Comparison of ENCODE assay signal across 29 cellular contexts in the genomic region with DNA sequence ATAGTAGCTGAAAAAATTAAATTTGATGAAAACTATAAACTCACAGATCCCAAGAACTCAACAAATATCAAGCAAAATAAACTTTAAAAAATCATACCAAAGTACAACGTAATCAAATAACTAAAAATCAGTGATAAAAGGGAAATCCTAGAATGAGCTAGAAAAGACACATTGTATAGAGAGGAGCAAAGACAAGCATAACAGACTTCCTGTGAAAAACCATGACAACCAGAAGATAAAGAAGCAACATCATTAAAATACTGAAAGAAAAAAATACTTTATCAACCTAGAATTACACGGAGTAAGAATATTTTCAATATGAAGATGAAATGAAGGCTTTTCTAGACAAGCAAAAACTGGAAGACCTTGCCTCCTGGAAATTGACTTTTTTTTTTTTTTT. TPM values are rescaled to one million over a fixed set of nuclear protein-coding genes. Genes with fewer than 3 reads are reported as not detected.
"Had no signal": no experiment of that assay in that cellular context is flagged by ENCODE, and none has a peak within 500 bp of the region (broad histone marks: within the 10 kb centered on the region; RNA-seq: fewer than 3 reads in every experiment).

No MANE protein-coding gene starts in this region.

- H3K4me3 Mint-ChIP-seq: activated CD4-positive, alpha-beta memory T cell treated with anti-CD3 and anti-CD28 coated beads for 36 hours; activated CD4-positive, alpha-beta T cell treated with anti-CD3 and anti-CD28 coated beads for 36 hours; activated naive CD8-positive, alpha-beta T cell treated with anti-CD3 and anti-CD28 coated beads for 36 hours; effector memory CD8-positive, alpha-beta T cell; mesothelial cell of epicardium; natural killer cell had no signal

- H3K27ac Mint-ChIP-seq: activated CD4-positive, alpha-beta memory T cell treated with anti-CD3 and anti-CD28 coated beads for 36 hours; activated CD4-positive, alpha-beta T cell treated with anti-CD3 and anti-CD28 coated beads for 36 hours; activated naive CD8-positive, alpha-beta T cell treated with anti-CD3 and anti-CD28 coated beads for 36 hours; effector memory CD8-positive, alpha-beta T cell; mesothelial cell of epicardium; natural killer cell had no signal

- H3K36me3 ChIP-seq: breast epithelium, colonic mucosa, esophagus squamous epithelium, gastroesophageal sphincter, heart right ventricle, left lung, sigmoid colon, upper lobe of left lung had no signal

- ATAC-seq: activated CD4-positive, alpha-beta T cell treated with anti-CD3 and anti-CD28 coated beads for 36 hours; effector memory CD8-positive, alpha-beta T cell; gastroesophageal sphincter; heart right ventricle; natural killer cell had no signal

- H3K9me3 Mint-ChIP-seq: activated CD4-positive, alpha-beta memory T cell treated with anti-CD3 and anti-CD28 coated beads for 36 hours; effector memory CD8-positive, alpha-beta T cell; natural killer cell had no signal

- H3K4me1 Mint-ChIP-seq: activated CD4-positive, alpha-beta T cell treated with anti-CD3 and anti-CD28 coated beads for 36 hours; natural killer cell had no signal

- H3K4me3 ChIP-seq: colonic mucosa, dorsolateral prefrontal cortex, gastroesophageal sphincter, heart right ventricle, left lung, lung, sigmoid colon, smooth muscle cell, upper lobe of left lung had no signal

- H3K27me3 ChIP-seq: breast epithelium, colonic mucosa, testis, upper lobe of left lung had no signal

- H3K9me3 ChIP-seq: colonic mucosa, esophagus squamous epithelium, left lung, testis, upper lobe of left lung had no signal

- H3K36me3 Mint-ChIP-seq: activated CD4-positive, alpha-beta memory T cell treated with anti-CD3 and anti-CD28 coated beads for 36 hours; activated naive CD8-positive, alpha-beta T cell treated with anti-CD3 and anti-CD28 coated beads for 36 hours; natural killer cell had no signal

- H3K4me1 ChIP-seq: breast epithelium, colonic mucosa, gastroesophageal sphincter, heart right ventricle, left lung, sigmoid colon, upper lobe of left lung had no signal

- H3K27ac ChIP-seq: breast epithelium, colonic mucosa, dorsolateral prefrontal cortex, esophagus squamous epithelium, gastroesophageal sphincter, heart right ventricle, left lung, sigmoid colon, upper lobe of left lung had no signal

- DNase-seq: activated CD4-positive, alpha-beta memory T cell treated with anti-CD3 and anti-CD28 coated beads for 36 hours; activated CD4-positive, alpha-beta T cell treated with anti-CD3 and anti-CD28 coated beads for 36 hours; activated naive CD4-positive, alpha-beta T cell treated with Interleukin-2 at 50 U/mL for 16 hours; activated naive CD8-positive, alpha-beta T cell treated with anti-CD3 and anti-CD28 coated beads for 36 hours; activated T-cell treated with anti-CD3 and anti-CD28 coated beads, Interleukin-2, amount 50 U/mL, for 48 hours; colonic mucosa; dorsolateral prefrontal cortex; effector memory CD8-positive, alpha-beta T cell; esophagus squamous epithelium; heart right ventricle; left lung; natural killer cell; retina; sigmoid colon; stimulated activated CD4-positive, alpha-beta T cell treated with anti-CD3 and anti-CD28 coated beads, Interleukin-15, amount 100 ng/mL, for 24 hours; stimulated activated CD4-positive, alpha-beta T cell treated with anti-CD3 and anti-CD28 coated beads, Interleukin-2, amount 100 ng/mL, for 48 hours; stimulated activated CD8-positive, alpha-beta memory T cell treated with anti-CD3 and anti-CD28 coated beads, Interleukin-4, amount 100 ng/mL, for 48 hours; stimulated activated naive CD4-positive, alpha-beta T cell; T-helper 1 cell; testis had no signal

RNA-seq across cellular contexts. Expression of a gene that starts 9.8 kb away (rescaled TPM):
- total RNA-seq: activated CD4-positive, alpha-beta memory T cell treated with anti-CD3 and anti-CD28 coated beads for 36 hours; activated CD4-positive, alpha-beta T cell treated with anti-CD3 and anti-CD28 coated beads for 36 hours; activated naive CD8-positive, alpha-beta T cell treated with anti-CD3 and anti-CD28 coated beads for 36 hours; breast epithelium; colonic mucosa; dorsolateral prefrontal cortex; kidney epithelial cell; mesothelial cell of epicardium; natural killer cell; osteoblast; posterior vena cava; sigmoid colon; smooth muscle cell had no signal
- polyA plus RNA-seq: sigmoid colon, smooth muscle cell had no signal

RNA-seq across cellular contexts. Expression of a gene that starts 36.5 kb away (rescaled TPM):
- total RNA-seq: activated CD4-positive, alpha-beta memory T cell treated with anti-CD3 and anti-CD28 coated beads for 36 hours; activated CD4-positive, alpha-beta T cell treated with anti-CD3 and anti-CD28 coated beads for 36 hours; activated naive CD8-positive, alpha-beta T cell treated with anti-CD3 and anti-CD28 coated beads for 36 hours; breast epithelium; colonic mucosa; heart right ventricle; kidney epithelial cell; mesothelial cell of epicardium; natural killer cell; osteoblast; posterior vena cava; sigmoid colon; smooth muscle cell; testis had no signal
- polyA plus RNA-seq: smooth muscle cell had no signal
